ENCODE assay signal across 19 cellular contexts in genomic region chr4:77782102-77782835, GRCh38. TPM values are rescaled to one million over a fixed set of nuclear protein-coding genes. Genes with fewer than 3 reads are reported as not detected.
DNase-seq lines count a peak whose midpoint lies in the region; ATAC-seq and TF ChIP-seq lines count a peak whose summit lies in the region.
"Had no signal": no experiment of that assay in that cellular context is flagged by ENCODE, and none has a peak within 500 bp of the region (broad histone marks: within the 10 kb centered on the region; RNA-seq: fewer than 3 reads in every experiment).

No MANE protein-coding gene starts in this region.

- H3K9me3 Mint-ChIP-seq in CD4-positive, alpha-beta T cell, result no peaks in the 10 kb centered on the region
- H3K9me3 Mint-ChIP-seq in activated naive CD8-positive, alpha-beta T cell treated with anti-CD3 and anti-CD28 coated beads, Interleukin-2, amount 50 U/mL, for 24 hours, result peaks cover 3% of the 10 kb centered on the region
- no peaks in the 10 kb centered on the region for H3K9me3 Mint-ChIP-seq in naive thymus-derived CD4-positive, alpha-beta T cell

- H3K27me3 Mint-ChIP-seq in CD4-positive, alpha-beta T cell, result no peaks in the 10 kb centered on the region
- no peaks in the 10 kb centered on the region for H3K27me3 Mint-ChIP-seq in activated naive CD8-positive, alpha-beta T cell treated with anti-CD3 and anti-CD28 coated beads, Interleukin-2, amount 50 U/mL, for 24 hours
- H3K27me3 Mint-ChIP-seq in naive thymus-derived CD4-positive, alpha-beta T cell, result no peaks in the 10 kb centered on the region

- peaks cover 29 to 40% of the 10 kb centered on the region in 2 donors for H3K4me1 ChIP-seq in naive thymus-derived CD4-positive, alpha-beta T cell (ENCODE audit: control insufficient read depth in 2 of 2, insufficient read depth in 2 of 2, low read length in 2 of 2)

- no peak for DNase-seq in CD4-positive, alpha-beta T cell
- DNase-seq in DMS53 treated with DMSO at 0.1 percent for 48 hours (lab: John Stamatoyannopoulos, UW; ENCODE audit: unreplicated experiment), result peak; percentile 3
- no peak for DNase-seq in activated naive CD8-positive, alpha-beta T cell treated with anti-CD3 and anti-CD28 coated beads, Interleukin-2, amount 50 U/mL, for 24 hours
- DNase-seq in naive thymus-derived CD4-positive, alpha-beta T cell, result no peak
- no peak for DNase-seq in DMS79 (lab: John Stamatoyannopoulos, UW)
- DNase-seq in NCI-H2227 treated with DMSO at 0.1 percent for 48 hours (lab: John Stamatoyannopoulos, UW), result no peak
- DNase-seq: GF-D8, GOT3, Karpas-422, MM.1S, NCI-H1092 treated with DMSO at 0.1 percent for 48 hours, NCI-H1694, NCI-H2107, NCI-H226, NCI-H526 treated with DMSO at 0.1 percent for 48 hours, SHP77 had no signal

- H3K27ac Mint-ChIP-seq in CD4-positive, alpha-beta T cell, result peak overlapping the region; percentile 8
- no peak overlapping the region for H3K27ac Mint-ChIP-seq in activated naive CD8-positive, alpha-beta T cell treated with anti-CD3 and anti-CD28 coated beads, Interleukin-2, amount 50 U/mL, for 24 hours
- H3K27ac Mint-ChIP-seq in naive thymus-derived CD4-positive, alpha-beta T cell, result peak overlapping the region in 7 of 9 donors; percentile 0 to 58 (median 43)

- no peak for ATAC-seq in CD4-positive, alpha-beta T cell (ENCODE audit: poor library complexity)
- peak; percentile 40 for ATAC-seq in activated naive CD8-positive, alpha-beta T cell treated with anti-CD3 and anti-CD28 coated beads, Interleukin-2, amount 50 U/mL, for 24 hours
- no peak for ATAC-seq in naive thymus-derived CD4-positive, alpha-beta T cell
- ATAC-seq in HG03457 (IDR thresholded peaks at IDR 0.05; ENCODE audit: unreplicated experiment), result no peak
- ATAC-seq: SK-N-SH treated with all-trans-retinoic acid at 6 μM for 48 hours had no signal

- peaks cover 29% of the 10 kb centered on the region for H3K36me3 Mint-ChIP-seq in CD4-positive, alpha-beta T cell (ENCODE audit: low read depth)
- H3K36me3 Mint-ChIP-seq in activated naive CD8-positive, alpha-beta T cell treated with anti-CD3 and anti-CD28 coated beads, Interleukin-2, amount 50 U/mL, for 24 hours (ENCODE audit: low read depth), result peaks cover 6% of the 10 kb centered on the region
- peaks cover 0 to 17% (median 7%) of the 10 kb centered on the region in 5 donors for H3K36me3 Mint-ChIP-seq in naive thymus-derived CD4-positive, alpha-beta T cell

- no peak for TF ChIP-seq CTCF in CD4-positive, alpha-beta T cell (IDR thresholded peaks at IDR 0.05)

- H3K27ac ChIP-seq in CD4-positive, alpha-beta T cell (ENCODE audit: low read depth, low read length), result no peak overlapping the region
- no peak overlapping the region for H3K27ac ChIP-seq in naive thymus-derived CD4-positive, alpha-beta T cell (ENCODE audit: low read depth, low read length)

- H3K4me3 ChIP-seq in naive thymus-derived CD4-positive, alpha-beta T cell (ENCODE audit: low read length), result no peak overlapping the region

- H3K4me3 Mint-ChIP-seq in CD4-positive, alpha-beta T cell, result peak overlapping the region; percentile 28
- H3K4me3 Mint-ChIP-seq in activated naive CD8-positive, alpha-beta T cell treated with anti-CD3 and anti-CD28 coated beads, Interleukin-2, amount 50 U/mL, for 24 hours, result no peak overlapping the region
- H3K4me3 Mint-ChIP-seq in naive thymus-derived CD4-positive, alpha-beta T cell, result peak overlapping the region in 8 of 10 donors; percentile 7 to 72 (median 39)
- H3K4me3 Mint-ChIP-seq: CD14-positive monocyte had no signal

- intact Hi-C loops in CD4-positive, alpha-beta T cell (cut with DNase I, micrococcal nuclease), result loop anchor here (5.0 kb wide), 3 partner anchors 35 to 50 kb away; partner anchors contain the start of gene CNOT6L (in 2 of the 2)
- intact Hi-C loops in naive thymus-derived CD4-positive, alpha-beta T cell (cut with micrococcal nuclease), result loop anchor here (5.0 kb wide), 1 partner anchor 35 kb away; the partner anchor contains the start of gene CNOT6L (in 2 of the 2)

- no peaks in the 10 kb centered on the region for H3K27me3 ChIP-seq in CD4-positive, alpha-beta T cell (ENCODE audit: control insufficient read depth, insufficient read depth, low read length)
- no peaks in the 10 kb centered on the region for H3K27me3 ChIP-seq in naive thymus-derived CD4-positive, alpha-beta T cell (ENCODE audit: control insufficient read depth in 2 of 2, insufficient read depth in 2 of 2, low read length in 2 of 2)

- H3K9me3 ChIP-seq in CD4-positive, alpha-beta T cell (ENCODE audit: control insufficient read depth, low read length), result no peaks in the 10 kb centered on the region
- H3K9me3 ChIP-seq in naive thymus-derived CD4-positive, alpha-beta T cell (ENCODE audit: control insufficient read depth in 2 of 3, low read length in 3 of 3), result no peaks in the 10 kb centered on the region

- H3K4me1 Mint-ChIP-seq in CD4-positive, alpha-beta T cell (ENCODE audit: low read depth), result peaks cover 81% of the 10 kb centered on the region
- peaks cover 71% of the 10 kb centered on the region for H3K4me1 Mint-ChIP-seq in activated naive CD8-positive, alpha-beta T cell treated with anti-CD3 and anti-CD28 coated beads, Interleukin-2, amount 50 U/mL, for 24 hours
- peaks cover 45 to 92% (median 79%) of the 10 kb centered on the region in 7 donors for H3K4me1 Mint-ChIP-seq in naive thymus-derived CD4-positive, alpha-beta T cell

- CTCF ChIA-PET in CD4-positive, alpha-beta T cell (lab: Charles Lee), result interaction anchor here (0.6 to 1.4 kb wide), 6 partner anchors 30 to 587 kb away, joined by 3 to 4 read pairs (median 4); no protein-coding TSS in a partner anchor
- CTCF ChIA-PET in naive thymus-derived CD4-positive, alpha-beta T cell (lab: Charles Lee), result interaction anchor here (0.5 to 0.7 kb wide), 2 partner anchors 19 to 1785 kb away, joined by 3 to 4 read pairs; no protein-coding TSS in a partner anchor

- POLR2A ChIA-PET in CD4-positive, alpha-beta T cell (lab: Charles Lee), result interaction anchor here (1.2 to 7.0 kb wide), 3 partner anchors 37 to 80 kb away, joined by 3 to 35 read pairs (median 11); partner anchors contain the start of genes CNOT6L and MRPL1
- POLR2A ChIA-PET in naive thymus-derived CD4-positive, alpha-beta T cell (lab: Charles Lee), result interaction anchor here (0.9 to 1.0 kb wide), 4 partner anchors 13 to 160 kb away, joined by 3 to 6 read pairs (median 4); partner anchors contain the start of gene MRPL1

- H3K36me3 ChIP-seq in naive thymus-derived CD4-positive, alpha-beta T cell (ENCODE audit: control insufficient read depth in 2 of 3, insufficient read depth in 3 of 3, low read length in 3 of 3), result no peaks in the 10 kb centered on the region

RNA-seq across cellular contexts. Expression of gene CNOT6L, which starts 36.9 kb away (rescaled TPM):
- 100 to 1,000 TPM; 216 to 234 TPM for total RNA-seq in CD4-positive, alpha-beta T cell
- 100 to 1,000 TPM; 111 to 212 (median 143) TPM for total RNA-seq in naive thymus-derived CD4-positive, alpha-beta T cell
- polyA plus RNA-seq in naive thymus-derived CD4-positive, alpha-beta T cell, result 10 to 100 TPM; 50.5 to 52.3 TPM
